1 cellular context compared by ENCODE assay signal in the genomic region with DNA sequence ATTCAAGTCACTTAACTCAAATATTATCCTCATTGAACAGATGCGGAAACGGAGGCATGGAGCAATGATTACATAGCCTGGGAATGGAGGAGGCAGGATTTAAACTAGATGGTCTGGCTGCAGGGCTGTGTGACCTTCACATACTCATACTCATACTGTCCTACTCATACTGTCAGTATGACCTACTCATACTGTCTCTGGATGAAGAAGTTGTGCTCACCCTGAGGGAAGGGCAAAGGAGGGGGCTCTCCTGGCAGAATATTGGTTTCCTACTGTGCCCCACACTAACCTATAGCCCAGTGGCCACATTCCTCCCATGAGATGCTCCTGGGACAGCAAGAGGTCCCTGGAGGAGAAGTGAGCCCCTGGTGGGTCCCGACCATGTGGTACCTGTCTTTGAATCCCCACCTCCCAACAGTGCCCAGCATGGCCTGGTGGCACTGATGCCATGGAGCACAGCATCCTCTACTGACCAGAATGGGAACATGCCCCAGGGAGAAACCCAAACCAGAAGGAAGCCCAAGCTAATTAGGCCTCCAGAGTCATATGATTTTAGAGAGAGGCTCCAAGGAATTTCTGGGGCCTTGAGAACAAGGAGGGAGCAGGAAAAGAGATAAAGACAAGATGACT.
TF ChIP-seq lines count a peak whose summit lies in the region.

No MANE protein-coding gene starts in this region.

TF ChIP-seq in GM23338, 12 proteins besides CTCF, POLR2A, EP300 and RAD21 (continued from another document):
- TF ChIP-seq NANOG (IDR thresholded peaks at IDR 0.05; ENCODE audit: borderline replicate concordance) (no peak), STAT1 (IDR thresholded peaks at IDR 0.05; ENCODE audit: unreplicated experiment) (no peak), POLR2AphosphoS5 (IDR thresholded peaks at IDR 0.05; ENCODE audit: low read depth) (no peak), ZNF331 (CRISPR knock-in tag; IDR thresholded peaks at IDR 0.05; ENCODE audit: low read depth) (no peak), EZH2 (IDR thresholded peaks at IDR 0.05; ENCODE audit: low read depth, unreplicated experiment) (no peak)
- TF ChIP-seq, protein P1, sequence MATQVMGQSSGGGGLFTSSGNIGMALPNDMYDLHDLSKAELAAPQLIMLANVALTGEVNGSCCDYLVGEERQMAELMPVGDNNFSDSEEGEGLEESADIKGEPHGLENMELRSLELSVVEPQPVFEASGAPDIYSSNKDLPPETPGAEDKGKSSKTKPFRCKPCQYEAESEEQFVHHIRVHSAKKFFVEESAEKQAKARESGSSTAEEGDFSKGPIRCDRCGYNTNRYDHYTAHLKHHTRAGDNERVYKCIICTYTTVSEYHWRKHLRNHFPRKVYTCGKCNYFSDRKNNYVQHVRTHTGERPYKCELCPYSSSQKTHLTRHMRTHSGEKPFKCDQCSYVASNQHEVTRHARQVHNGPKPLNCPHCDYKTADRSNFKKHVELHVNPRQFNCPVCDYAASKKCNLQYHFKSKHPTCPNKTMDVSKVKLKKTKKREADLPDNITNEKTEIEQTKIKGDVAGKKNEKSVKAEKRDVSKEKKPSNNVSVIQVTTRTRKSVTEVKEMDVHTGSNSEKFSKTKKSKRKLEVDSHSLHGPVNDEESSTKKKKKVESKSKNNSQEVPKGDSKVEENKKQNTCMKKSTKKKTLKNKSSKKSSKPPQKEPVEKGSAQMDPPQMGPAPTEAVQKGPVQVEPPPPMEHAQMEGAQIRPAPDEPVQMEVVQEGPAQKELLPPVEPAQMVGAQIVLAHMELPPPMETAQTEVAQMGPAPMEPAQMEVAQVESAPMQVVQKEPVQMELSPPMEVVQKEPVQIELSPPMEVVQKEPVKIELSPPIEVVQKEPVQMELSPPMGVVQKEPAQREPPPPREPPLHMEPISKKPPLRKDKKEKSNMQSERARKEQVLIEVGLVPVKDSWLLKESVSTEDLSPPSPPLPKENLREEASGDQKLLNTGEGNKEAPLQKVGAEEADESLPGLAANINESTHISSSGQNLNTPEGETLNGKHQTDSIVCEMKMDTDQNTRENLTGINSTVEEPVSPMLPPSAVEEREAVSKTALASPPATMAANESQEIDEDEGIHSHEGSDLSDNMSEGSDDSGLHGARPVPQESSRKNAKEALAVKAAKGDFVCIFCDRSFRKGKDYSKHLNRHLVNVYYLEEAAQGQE (IDR thresholded peaks at IDR 0.05; ENCODE audit: unreplicated experiment), result no peak
